8 cellular contexts compared by ENCODE assay signal in the genomic region with DNA sequence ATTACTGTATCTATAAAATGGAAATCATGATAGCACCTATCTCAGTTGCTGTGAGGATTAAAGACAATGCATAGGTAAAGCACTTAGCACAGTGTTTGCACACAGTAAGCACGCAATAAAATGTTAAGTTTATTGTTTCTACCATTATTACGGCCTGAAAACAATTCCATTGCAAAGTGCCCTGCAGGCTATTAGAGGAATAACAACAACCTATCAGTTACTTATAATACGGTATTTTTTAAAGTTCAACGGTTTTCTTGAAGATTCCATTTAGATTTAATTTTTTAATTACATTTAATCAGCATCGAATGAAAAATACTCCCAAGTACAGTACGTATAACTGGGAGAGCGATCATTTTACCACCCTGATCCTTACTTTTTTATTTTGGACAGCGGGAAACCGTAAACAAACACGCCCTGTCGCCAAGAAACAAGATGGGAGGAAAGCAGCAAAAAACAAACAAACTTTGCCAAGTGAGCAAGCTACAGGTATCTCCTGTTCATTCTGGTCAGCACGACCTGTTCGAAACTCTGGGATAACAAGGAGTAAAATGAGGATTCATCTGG. TPM values are rescaled to one million over a fixed set of nuclear protein-coding genes. Genes with fewer than 3 reads are reported as not detected.
DNase-seq lines count a peak whose midpoint lies in the region; ATAC-seq and TF ChIP-seq lines count a peak whose summit lies in the region.

No MANE protein-coding gene starts in this region.

- no peaks in the 10 kb centered on the region for H3K9me3 ChIP-seq in fibroblast of lung (ENCODE audit: control insufficient read depth, insufficient read depth, low read depth, low read length)
- H3K9me3 ChIP-seq in psoas muscle = no peaks in the 10 kb centered on the region

- peak; percentile 19 for ATAC-seq in HG02852 (IDR thresholded peaks at IDR 0.05; ENCODE audit: unreplicated experiment)
- ATAC-seq in psoas muscle = peak in 1 of 4 donors; percentile 10

- H3K9ac ChIP-seq in fibroblast of lung (ENCODE audit: insufficient read depth, low read length) = peak overlapping the region; percentile 96

- DNase-seq in AG04449 (ENCODE audit: low read depth, low spot score) (no peak), RWPE1 (ENCODE audit: low spot score) (peak; percentile 5), fibroblast of lung (ENCODE audit: low read depth in 2 of 2) (no peak), psoas muscle (no peak), NCI-H1694 (lab: John Stamatoyannopoulos, UW) (no peak), AML-193 (lab: John Stamatoyannopoulos, UW) (no peak)

- peak overlapping the region; percentile 86 for H3K4me2 ChIP-seq in fibroblast of lung (ENCODE audit: extremely low read depth, insufficient read depth, low read length)

- H3K27me3 ChIP-seq in fibroblast of lung (ENCODE audit: control insufficient read depth, insufficient read depth, low read length) (no peaks in the 10 kb centered on the region), psoas muscle (ENCODE audit: insufficient read depth in 3 of 3, low read length in 2 of 3) (no peaks in the 10 kb centered on the region)

- H4K20me1 ChIP-seq in fibroblast of lung (ENCODE audit: control insufficient read depth, extremely low read depth, insufficient read depth, low read length) = no peaks in the 10 kb centered on the region

- intact Hi-C loops in psoas muscle (cut with DNase I) = no loop called here

- peak overlapping the region; percentile 87 for H3K27ac ChIP-seq in RWPE1
- peak overlapping the region; percentile 88 for H3K27ac ChIP-seq in fibroblast of lung (ENCODE audit: insufficient read depth, low read length)
- no peak overlapping the region for H3K27ac ChIP-seq in psoas muscle

- TF ChIP-seq CTCF in AG04449 (IDR thresholded peaks at IDR 0.05; ENCODE audit: insufficient read depth, low read length, missing control alignments) = peak; percentile 16
- peak; percentile 32 for TF ChIP-seq CTCF in GM12873 (IDR thresholded peaks at IDR 0.05; ENCODE audit: insufficient read depth, low read depth, low read length, missing control alignments)
- TF ChIP-seq CTCF in RWPE1 (conservative IDR thresholded peaks at IDR 0.05; ENCODE audit: low read depth) = peak; percentile 34
- TF ChIP-seq CTCF in fibroblast of lung (conservative IDR thresholded peaks at IDR 0.05 in 1 of 2, IDR thresholded peaks at IDR 0.05 in 1 of 2; ENCODE audit: low read depth in 1 of 2, low read length in 2 of 2) = peak; percentile 23 to 57
- TF ChIP-seq CTCF in psoas muscle (IDR thresholded peaks at IDR 0.05) = peak; percentile 7

- POLR2A ChIA-PET in AG04449 (lab: Yijun Ruan, JAX) (interaction anchor here (0.7 kb wide), 1 partner anchor 1409 kb away, joined by 4 read pairs; no protein-coding TSS in a partner anchor), RWPE1 (lab: Yijun Ruan, JAX; ENCODE audit: low non-redundant PET) (no interaction called here)

- H3K4me1 ChIP-seq in fibroblast of lung (ENCODE audit: control insufficient read depth, extremely low read depth, insufficient read depth, low read length) = no peaks in the 10 kb centered on the region
- peaks cover 6% of the 10 kb centered on the region for H3K4me1 ChIP-seq in psoas muscle

- CTCF ChIA-PET in AG04449 (lab: Yijun Ruan, JAX) (interaction anchor here (1.0 to 2.7 kb wide), 10 partner anchors 15 to 255 kb away, joined by 3 to 16 read pairs (median 4); no protein-coding TSS in a partner anchor), RWPE1 (lab: Yijun Ruan, JAX) (interaction anchor here (0.5 to 0.8 kb wide), 4 partner anchors 27 to 520 kb away, joined by 3 to 6 read pairs (median 4); no protein-coding TSS in a partner anchor)

- H3K4me3 ChIP-seq in AG04449 (ENCODE audit: low read depth, low read length) = peak overlapping the region; percentile 78
- H3K4me3 ChIP-seq in fibroblast of lung (replicated peaks in 1 of 4; ENCODE audit: control extremely low read depth in 1 of 4, insufficient read depth in 1 of 4, low read depth in 3 of 4, low read length in 4 of 4) = peak overlapping the region; percentile 53 to 92 (median 68)
- peak overlapping the region; percentile 88 for H3K4me3 ChIP-seq in psoas muscle

- 11 to 14% (median 14%) methylated on average over 13 of the region's 13 CpGs for WGBS in psoas muscle, 3 donors

- H2AFZ ChIP-seq in fibroblast of lung (ENCODE audit: low read length) = peak overlapping the region; percentile 72

- H3K36me3 ChIP-seq in fibroblast of lung (ENCODE audit: control insufficient read depth, insufficient read depth, low read length) (no peaks in the 10 kb centered on the region), psoas muscle (ENCODE audit: insufficient read depth in 1 of 2, low read depth in 1 of 2) (no peaks in the 10 kb centered on the region)

- peaks cover 21% of the 10 kb centered on the region for H3K79me2 ChIP-seq in fibroblast of lung (ENCODE audit: control insufficient read depth, insufficient read depth, low read length)

RNA-seq across cellular contexts. Expression of a gene that starts 0.9 kb away (rescaled TPM):
- total RNA-seq in fibroblast of lung = 5.9 and 7.3 TPM in 2 replicates
- polyA plus RNA-seq in fibroblast of lung = 17.8 and 22.7 TPM in 2 replicates
- 13.2 and 13.4 TPM in 2 replicates for polyA plus RNA-seq in fibroblast of lung (2012)
- 2.1 and 6.0 TPM in 2 replicates for polyA minus RNA-seq in fibroblast of lung (ENCODE audit: low replicate concordance)
- 1 to 10 TPM; 2.2 to 4.3 (median 2.6) TPM for total RNA-seq in psoas muscle
- 1 to 10 TPM; 2.3 to 5.5 (median 3.0) TPM for polyA plus RNA-seq in psoas muscle
